In the genomic region with DNA sequence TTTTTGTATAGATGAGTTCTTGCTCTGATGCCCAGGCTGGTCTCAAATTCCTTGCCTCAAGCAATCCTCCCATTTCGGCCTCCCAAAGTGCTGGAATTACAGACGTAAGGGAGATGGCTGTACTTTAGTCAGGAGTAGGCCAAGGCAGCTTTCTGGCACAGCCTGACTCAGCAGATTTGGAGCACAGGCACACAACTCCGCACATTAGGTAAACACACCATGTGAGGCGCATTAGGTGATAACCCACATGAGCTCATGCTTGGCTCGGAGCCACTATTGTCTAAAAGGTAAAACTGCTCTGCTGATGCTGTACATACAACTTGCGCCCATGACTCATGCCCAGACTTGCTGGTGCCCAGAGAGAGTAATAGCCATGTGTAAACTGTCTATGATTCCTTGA, we compare ENCODE assay signal across 16 cellular contexts.
DNase-seq lines count a peak whose midpoint lies in the region; ATAC-seq and TF ChIP-seq lines count a peak whose summit lies in the region.
"Had no signal": no experiment of that assay in that cellular context is flagged by ENCODE, and none has a peak within 500 bp of the region (broad histone marks: within the 10 kb centered on the region; RNA-seq: fewer than 3 reads in every experiment).

No MANE protein-coding gene starts in this region.

- H3K36me3 ChIP-seq in breast epithelium (no peaks in the 10 kb centered on the region), Panc1 (ENCODE audit: control insufficient read depth, insufficient read depth, low read length) (no peaks in the 10 kb centered on the region), esophagus muscularis mucosa (no peaks in the 10 kb centered on the region)
- H3K36me3 ChIP-seq: adrenal gland had no signal

- H3K27ac Mint-ChIP-seq in MCF 10A (ENCODE audit: low read depth, unreplicated experiment) = peak overlapping the region; percentile 86

- no peak for ATAC-seq in Panc1
- ATAC-seq in GM19324 (IDR thresholded peaks at IDR 0.05; ENCODE audit: low FRiP score, unreplicated experiment) = no peak
- ATAC-seq: HCT116, Right ventricle myocardium inferior had no signal

- WGBS in esophagus muscularis mucosa = 78% methylated on average over 6 of the region's 6 CpGs

- POLR2A ChIA-PET in MCF 10A (lab: Yijun Ruan, JAX) (interaction anchor here (0.7 to 1.3 kb wide), 3 partner anchors 23 to 265 kb away, joined by 3 read pairs; no protein-coding TSS in a partner anchor), Panc1 (lab: Charles Lee) (no interaction called here)

- TF ChIP-seq EP300 in esophagus muscularis mucosa (IDR thresholded peaks at IDR 0.05) = no peak

- no peak overlapping the region for H3K4me3 Mint-ChIP-seq in MCF 10A (ENCODE audit: unreplicated experiment)

- in situ Hi-C loops in Panc1 (cut with HindIII; ENCODE audit: low pct_unique_long_range_greater_than_20kb, low sequenced_read_pairs) = no loop called here

- CTCF ChIA-PET in MCF 10A (lab: Yijun Ruan, JAX) (interaction anchor here (0.6 to 1.3 kb wide), 5 partner anchors 10 to 1360 kb away, joined by 3 to 6 read pairs (median 3); no protein-coding TSS in a partner anchor), Panc1 (lab: Charles Lee) (no interaction called here)

- no peaks in the 10 kb centered on the region for H3K27me3 Mint-ChIP-seq in MCF 10A (ENCODE audit: insufficient read depth, unreplicated experiment)

- TF ChIP-seq POLR2A in breast epithelium (IDR thresholded peaks at IDR 0.05) = no peak
- no peak for TF ChIP-seq POLR2A in esophagus muscularis mucosa (IDR thresholded peaks at IDR 0.05; ENCODE audit: low read depth)

- H3K36me3 Mint-ChIP-seq in MCF 10A (ENCODE audit: insufficient read depth, unreplicated experiment) = no peaks in the 10 kb centered on the region

- H3K27ac ChIP-seq in breast epithelium (no peak overlapping the region), Panc1 (ENCODE audit: low read length) (no peak overlapping the region), epithelial cell of prostate (peak overlapping the region; percentile 48), esophagus muscularis mucosa (replicated peaks in 1 of 4) (no peak overlapping the region)
- H3K27ac ChIP-seq: adrenal gland had no signal

- DNase-seq in MCF 10A (ENCODE audit: unreplicated experiment) = peak; percentile 98
- no peak for DNase-seq in breast epithelium (ENCODE audit: low spot score in 2 of 2)
- peak; percentile 42 for DNase-seq in Panc1 (ENCODE audit: low read depth, low spot score)
- peak; percentile 99 for DNase-seq in epithelial cell of prostate (ENCODE audit: low read depth, low spot score)
- DNase-seq in D341Med (ENCODE audit: low spot score) = no peak
- no peak for DNase-seq in esophagus muscularis mucosa (ENCODE audit: extremely low spot score)
- DNase-seq in NCI-H526 (lab: John Stamatoyannopoulos, UW) = no peak
- DNase-seq: activated T-cell treated with anti-CD3 and anti-CD28 coated beads for 4 hours; adrenal gland; glutamatergic neuron; NCI-H1930; occipital lobe; stimulated activated CD4-positive, alpha-beta T cell treated with anti-CD3 and anti-CD28 coated beads, Interleukin-12 subunit alpha, Interleukin-12 subunit beta, amount 100 ng/mL, for 4 hours had no signal

- BruUV-seq in MCF 10A (replicated peaks; lab: Mats Ljungman, UMichigan) (no TSS peak), Panc1 (replicated peaks; lab: Mats Ljungman, UMichigan) (no TSS peak)

- no peaks in the 10 kb centered on the region for H3K27me3 ChIP-seq in breast epithelium
- no peaks in the 10 kb centered on the region for H3K27me3 ChIP-seq in Panc1 (ENCODE audit: control insufficient read depth, insufficient read depth, low read length)
- H3K27me3 ChIP-seq in esophagus muscularis mucosa = no peaks in the 10 kb centered on the region
- H3K27me3 ChIP-seq: adrenal gland had no signal

- H3K4me1 ChIP-seq in breast epithelium (no peaks in the 10 kb centered on the region), Panc1 (ENCODE audit: control insufficient read depth, insufficient read depth, low read length) (no peaks in the 10 kb centered on the region), esophagus muscularis mucosa (no peaks in the 10 kb centered on the region)
- H3K4me1 ChIP-seq: adrenal gland had no signal

- H3K4me1 Mint-ChIP-seq in MCF 10A (ENCODE audit: insufficient read depth, unreplicated experiment) = peaks cover 10% of the 10 kb centered on the region

- H3K9me3 ChIP-seq in breast epithelium (no peaks in the 10 kb centered on the region), Panc1 (ENCODE audit: control insufficient read depth, insufficient read depth, low read depth, low read length) (no peaks in the 10 kb centered on the region), esophagus muscularis mucosa (no peaks in the 10 kb centered on the region)
- H3K9me3 ChIP-seq: adrenal gland had no signal

- H3K4me3 ChIP-seq in breast epithelium (no peak overlapping the region), Panc1 (ENCODE audit: low read depth in 2 of 2, low read length in 2 of 2) (no peak overlapping the region), esophagus muscularis mucosa (no peak overlapping the region)
- H3K4me3 ChIP-seq: adrenal gland had no signal

- intact Hi-C loops in MCF 10A (cut with micrococcal nuclease) = no loop called here
- intact Hi-C loops in breast epithelium (cut with DNase I; ENCODE audit: low total_unique reads) = no loop called here
- intact Hi-C loops in Panc1 (cut with micrococcal nuclease; ENCODE audit: unreplicated experiment) = no loop called here
- intact Hi-C loops in esophagus muscularis mucosa (cut with DNase I) = no loop called here

- no peaks in the 10 kb centered on the region for H3K9me3 Mint-ChIP-seq in MCF 10A (ENCODE audit: unreplicated experiment)

- TF ChIP-seq CTCF in MCF 10A (IDR thresholded peaks at IDR 0.05; ENCODE audit: unreplicated experiment) (no peak), breast epithelium (IDR thresholded peaks at IDR 0.05) (no peak), Panc1 (IDR thresholded peaks at IDR 0.05) (no peak), esophagus muscularis mucosa (IDR thresholded peaks at IDR 0.05) (no peak)

Comparison
In these comparisons a context has a peak if more than half of its experiments do, and no peak if none do; other contexts are left out.
1. DNase-seq: peak in MCF 10A (single experiment), Panc1 (single experiment) and epithelial cell of prostate (single experiment); none in breast epithelium (0 of 2), D341Med (single experiment), esophagus muscularis mucosa (single experiment) and NCI-H526 (0 of 2).